In the genomic region with DNA sequence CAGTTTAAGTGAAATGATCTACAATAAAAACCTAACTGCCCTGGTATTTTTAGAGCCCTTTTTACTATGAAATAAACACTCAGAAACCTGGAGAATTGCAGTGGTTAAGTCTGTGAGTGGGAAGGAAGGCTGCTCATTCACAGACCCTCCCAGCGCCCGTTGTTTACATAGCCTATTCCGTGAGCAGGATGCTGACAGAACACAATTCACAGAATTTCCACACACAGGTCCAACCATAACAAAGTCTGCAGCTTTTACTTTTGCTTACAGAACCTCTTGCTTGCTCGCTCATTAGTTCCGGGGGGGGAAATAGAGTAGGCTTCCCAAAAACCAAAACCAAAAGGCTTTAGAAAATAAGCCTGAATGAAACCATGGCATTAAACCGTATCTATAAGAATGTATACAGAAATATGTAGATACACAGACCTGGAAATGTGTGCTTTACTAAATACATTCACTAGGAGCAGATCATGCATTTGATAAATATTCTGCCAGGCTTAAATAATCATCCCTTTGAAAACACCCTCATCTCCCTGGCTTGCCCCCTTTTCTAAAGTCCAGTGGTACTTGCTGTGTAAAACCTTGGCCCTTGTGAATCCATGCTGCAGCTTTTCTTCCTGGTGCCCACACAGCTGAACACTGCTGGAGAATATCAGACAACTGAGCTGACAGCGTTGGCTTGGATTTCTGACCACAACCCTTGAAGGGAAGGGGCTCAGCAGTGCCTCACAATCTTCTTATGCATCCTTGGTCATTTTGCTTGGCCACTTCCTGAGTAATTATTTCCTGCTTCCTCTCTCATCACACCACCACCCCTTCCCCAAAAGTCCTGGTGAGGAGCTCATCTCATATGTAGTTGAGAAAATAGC, we compare ENCODE assay signal across 1 cellular context.
TF ChIP-seq lines count a peak whose summit lies in the region.

No MANE protein-coding gene starts in this region.

TF ChIP-seq in SK-N-SH treated with all-trans-retinoic acid at 6 μM for 48 hours, 23 proteins besides CTCF, POLR2A, EP300 and RAD21 (continued from another document):
- TF ChIP-seq, protein P1, sequence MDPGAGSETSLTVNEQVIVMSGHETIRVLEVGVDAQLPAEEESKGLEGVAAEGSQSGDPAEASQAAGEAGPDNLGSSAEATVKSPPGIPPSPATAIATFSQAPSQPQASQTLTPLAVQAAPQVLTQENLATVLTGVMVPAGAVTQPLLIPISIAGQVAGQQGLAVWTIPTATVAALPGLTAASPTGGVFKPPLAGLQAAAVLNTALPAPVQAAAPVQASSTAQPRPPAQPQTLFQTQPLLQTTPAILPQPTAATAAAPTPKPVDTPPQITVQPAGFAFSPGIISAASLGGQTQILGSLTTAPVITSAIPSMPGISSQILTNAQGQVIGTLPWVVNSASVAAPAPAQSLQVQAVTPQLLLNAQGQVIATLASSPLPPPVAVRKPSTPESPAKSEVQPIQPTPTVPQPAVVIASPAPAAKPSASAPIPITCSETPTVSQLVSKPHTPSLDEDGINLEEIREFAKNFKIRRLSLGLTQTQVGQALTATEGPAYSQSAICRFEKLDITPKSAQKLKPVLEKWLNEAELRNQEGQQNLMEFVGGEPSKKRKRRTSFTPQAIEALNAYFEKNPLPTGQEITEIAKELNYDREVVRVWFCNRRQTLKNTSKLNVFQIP (CRISPR knock-in tag; IDR thresholded peaks at IDR 0.05; ENCODE audit: borderline replicate concordance, low read depth): no peak
- TF ChIP-seq GLIS3 (CRISPR knock-in tag; IDR thresholded peaks at IDR 0.05) (no peak), ZFP3 (CRISPR knock-in tag; IDR thresholded peaks at IDR 0.05) (no peak), ZNF565 (CRISPR knock-in tag; conservative IDR thresholded peaks at IDR 0.05; ENCODE audit: low read depth) (no peak), ZNF8 (CRISPR knock-in tag; IDR thresholded peaks at IDR 0.05) (no peak), ISL1 (CRISPR knock-in tag; IDR thresholded peaks at IDR 0.05) (no peak)
- TF ChIP-seq, protein P2, sequence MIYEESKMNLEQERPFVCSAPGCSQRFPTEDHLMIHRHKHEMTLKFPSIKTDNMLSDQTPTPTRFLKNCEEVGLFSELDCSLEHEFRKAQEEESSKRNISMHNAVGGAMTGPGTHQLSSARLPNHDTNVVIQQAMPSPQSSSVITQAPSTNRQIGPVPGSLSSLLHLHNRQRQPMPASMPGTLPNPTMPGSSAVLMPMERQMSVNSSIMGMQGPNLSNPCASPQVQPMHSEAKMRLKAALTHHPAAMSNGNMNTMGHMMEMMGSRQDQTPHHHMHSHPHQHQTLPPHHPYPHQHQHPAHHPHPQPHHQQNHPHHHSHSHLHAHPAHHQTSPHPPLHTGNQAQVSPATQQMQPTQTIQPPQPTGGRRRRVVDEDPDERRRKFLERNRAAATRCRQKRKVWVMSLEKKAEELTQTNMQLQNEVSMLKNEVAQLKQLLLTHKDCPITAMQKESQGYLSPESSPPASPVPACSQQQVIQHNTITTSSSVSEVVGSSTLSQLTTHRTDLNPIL (CRISPR knock-in tag; IDR thresholded peaks at IDR 0.05; ENCODE audit: low read depth): no peak
